ENCODE assay signal across 16 cellular contexts in genomic region chr9:72278959-72279358, GRCh38.
A peak's percentile ranks its signal among the peaks of the same experiment; 100 is the strongest.
DNase-seq lines count a peak whose midpoint lies in the region; ATAC-seq, FAIRE-seq and TF ChIP-seq lines count a peak whose summit lies in the region.
"Had no signal": no experiment of that assay in that cellular context is flagged by ENCODE, and none has a peak within 500 bp of the region (broad histone marks: within the 10 kb centered on the region; RNA-seq: fewer than 3 reads in every experiment).

No MANE protein-coding gene starts in this region.

- no peak for TF ChIP-seq CTCF in WERI-Rb-1 (IDR thresholded peaks at IDR 0.05; ENCODE audit: low read depth, low read length)
- TF ChIP-seq CTCF in HFFc6 (IDR thresholded peaks at IDR 0.05): no peak

- H3K4me3 Mint-ChIP-seq in HFFc6: no peak overlapping the region
- H3K4me3 Mint-ChIP-seq: activated CD8-positive, alpha-beta T cell treated with anti-CD3 and anti-CD28 coated beads, Interleukin-2, amount 10 ng/mL, durations not matched to agents 7 days and 5 days; activated naive CD4-positive, alpha-beta T cell treated with anti-CD3 and anti-CD28 coated beads, Interleukin-2, amount 50 U/mL, for 24 hours had no signal

- DNase-seq in GM19239 (ENCODE audit: insufficient read length, low spot score) (peak; percentile 43), middle frontal gyrus (ENCODE audit: extremely low spot score, low spot score) (no peak), WERI-Rb-1 (no peak), HFFc6 (no peak)
- no peak for DNase-seq in effector CD4-positive, alpha-beta T cell
- DNase-seq: activated CD8-positive, alpha-beta T cell treated with anti-CD3 and anti-CD28 coated beads, Interleukin-2, amount 10 ng/mL, durations not matched to agents 7 days and 5 days; central memory CD4-positive, alpha-beta T cell; IMR-90; NCI-H1417; NCI-H524 treated with DMSO at 0.1 percent for 48 hours had no signal

- H3K4me3 ChIP-seq in WERI-Rb-1 (ENCODE audit: low read depth, low read length): no peak overlapping the region
- H3K4me3 ChIP-seq: suprapubic skin had no signal

- H3K27me3 ChIP-seq in WERI-Rb-1 (ENCODE audit: insufficient read depth, low read depth, severe bottlenecking): no peaks in the 10 kb centered on the region
- H3K27me3 ChIP-seq: suprapubic skin had no signal

- H3K27ac ChIP-seq in WERI-Rb-1: no peak overlapping the region
- H3K27ac ChIP-seq: suprapubic skin had no signal

- H3K9me3 ChIP-seq in WERI-Rb-1 (ENCODE audit: severe bottlenecking): no peaks in the 10 kb centered on the region
- H3K9me3 ChIP-seq: suprapubic skin had no signal

- FAIRE-seq in GM19239 (lab: Jason Lieb, UNC): peak; percentile 93
- FAIRE-seq: endothelial cell of umbilical vein, H54 had no signal

- ATAC-seq in GM21825 (IDR thresholded peaks at IDR 0.05; ENCODE audit: unreplicated experiment) (peak; percentile 73), HG03139 (IDR thresholded peaks at IDR 0.05; ENCODE audit: unreplicated experiment) (peak; percentile 66)
- ATAC-seq: activated CD8-positive, alpha-beta T cell treated with anti-CD3 and anti-CD28 coated beads, Interleukin-2, amount 10 ng/mL, durations not matched to agents 7 days and 5 days had no signal

- H3K36me3 ChIP-seq in WERI-Rb-1: no peaks in the 10 kb centered on the region
- H3K36me3 ChIP-seq: suprapubic skin had no signal

- peaks cover 7% of the 10 kb centered on the region for H3K4me1 Mint-ChIP-seq in HFFc6 (ENCODE audit: low read depth)
- H3K4me1 Mint-ChIP-seq: activated naive CD4-positive, alpha-beta T cell treated with anti-CD3 and anti-CD28 coated beads, Interleukin-2, amount 50 U/mL, for 24 hours had no signal

- H3K36me3 Mint-ChIP-seq in HFFc6 (ENCODE audit: low read depth): no peaks in the 10 kb centered on the region
- H3K36me3 Mint-ChIP-seq: activated naive CD4-positive, alpha-beta T cell treated with anti-CD3 and anti-CD28 coated beads, Interleukin-2, amount 50 U/mL, for 24 hours had no signal

- H3K27me3 Mint-ChIP-seq in HFFc6 (ENCODE audit: insufficient read depth): peaks cover 16% of the 10 kb centered on the region
- H3K27me3 Mint-ChIP-seq: activated naive CD4-positive, alpha-beta T cell treated with anti-CD3 and anti-CD28 coated beads, Interleukin-2, amount 50 U/mL, for 24 hours had no signal

- H3K9me3 Mint-ChIP-seq in HFFc6: no peaks in the 10 kb centered on the region
- H3K9me3 Mint-ChIP-seq: activated naive CD4-positive, alpha-beta T cell treated with anti-CD3 and anti-CD28 coated beads, Interleukin-2, amount 50 U/mL, for 24 hours had no signal

- no peak overlapping the region for H3K27ac Mint-ChIP-seq in HFFc6
- H3K27ac Mint-ChIP-seq: activated CD8-positive, alpha-beta T cell treated with anti-CD3 and anti-CD28 coated beads, Interleukin-2, amount 10 ng/mL, durations not matched to agents 7 days and 5 days; activated naive CD4-positive, alpha-beta T cell treated with anti-CD3 and anti-CD28 coated beads, Interleukin-2, amount 50 U/mL, for 24 hours had no signal
